In genomic region chr1:1895050-1895398, GRCh38 we compare ENCODE assay signal across 2 cellular contexts.
TF ChIP-seq lines count a peak whose summit lies in the region.

No MANE protein-coding gene starts in this region.

TF ChIP-seq in IMR-90, 13 proteins besides CTCF, POLR2A, EP300 and RAD21:
- TF ChIP-seq NFE2L2 (IDR thresholded peaks at IDR 0.05; ENCODE audit: low read depth, low read length) (no peak), FOS (IDR thresholded peaks at IDR 0.05; ENCODE audit: low read depth, low read length) (no peak), MAZ (IDR thresholded peaks at IDR 0.05; ENCODE audit: borderline replicate concordance, low read depth, low read length) (no peak), ELK1 (IDR thresholded peaks at IDR 0.05; ENCODE audit: borderline replicate concordance, low read depth, low read length) (no peak), MXI1 (IDR thresholded peaks at IDR 0.05; ENCODE audit: borderline replicate concordance, low read depth, low read length) (no peak), RCOR1 (IDR thresholded peaks at IDR 0.05; ENCODE audit: insufficient replicate concordance, low read length) (no peak), BHLHE40 (IDR thresholded peaks at IDR 0.05; ENCODE audit: low read depth, low read length) (no peak), USF2 (IDR thresholded peaks at IDR 0.05; ENCODE audit: low read depth, low read length) (no peak)

TF ChIP-seq in K562, 482 proteins besides CTCF, POLR2A, EP300 and RAD21:
- TF ChIP-seq CREB3L1 (IDR thresholded peaks at IDR 0.05; ENCODE audit: borderline replicate concordance, low read depth) (no peak), ZSCAN29 (IDR thresholded peaks at IDR 0.05) (peak; percentile 8; the same call in 1 of the 2 replicates), RBBP5 (IDR thresholded peaks at IDR 0.05; ENCODE audit: borderline replicate concordance, insufficient read depth, low read length, poor library complexity, severe bottlenecking) (peak; percentile 21), FOXA1 (IDR thresholded peaks at IDR 0.05; ENCODE audit: borderline replicate concordance) (no peak)
- TF ChIP-seq, protein P1, sequence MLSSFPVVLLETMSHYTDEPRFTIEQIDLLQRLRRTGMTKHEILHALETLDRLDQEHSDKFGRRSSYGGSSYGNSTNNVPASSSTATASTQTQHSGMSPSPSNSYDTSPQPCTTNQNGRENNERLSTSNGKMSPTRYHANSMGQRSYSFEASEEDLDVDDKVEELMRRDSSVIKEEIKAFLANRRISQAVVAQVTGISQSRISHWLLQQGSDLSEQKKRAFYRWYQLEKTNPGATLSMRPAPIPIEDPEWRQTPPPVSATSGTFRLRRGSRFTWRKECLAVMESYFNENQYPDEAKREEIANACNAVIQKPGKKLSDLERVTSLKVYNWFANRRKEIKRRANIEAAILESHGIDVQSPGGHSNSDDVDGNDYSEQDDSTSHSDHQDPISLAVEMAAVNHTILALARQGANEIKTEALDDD (IDR thresholded peaks at IDR 0.05): no peak
